In the genomic region with DNA sequence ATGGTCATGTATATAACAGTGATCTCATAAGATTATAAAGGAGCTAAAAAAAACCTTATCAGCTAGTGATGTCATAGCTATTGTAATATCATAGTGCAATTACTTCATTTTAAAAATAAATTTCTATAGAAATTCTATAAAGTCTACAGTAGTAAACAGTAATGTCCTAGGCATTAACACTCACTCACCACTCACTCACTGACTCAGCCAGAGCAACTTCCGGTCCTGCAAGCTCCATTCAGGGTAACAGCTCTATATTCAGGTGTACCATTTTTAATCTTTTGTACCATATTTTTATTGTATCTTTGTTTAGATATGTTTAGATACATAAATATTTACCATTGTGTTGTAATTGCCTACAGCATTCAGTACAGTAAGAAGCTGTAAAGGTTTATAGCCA, we compare ENCODE assay signal across 24 cellular contexts.
DNase-seq lines count a peak whose midpoint lies in the region; ATAC-seq, FAIRE-seq and TF ChIP-seq lines count a peak whose summit lies in the region.
"Had no signal": no experiment of that assay in that cellular context is flagged by ENCODE, and none has a peak within 500 bp of the region (broad histone marks: within the 10 kb centered on the region; RNA-seq: fewer than 3 reads in every experiment).

No MANE protein-coding gene starts in this region.

- H3K23ac ChIP-seq in trophoblast cell (ENCODE audit: low read length), result no peak overlapping the region

- in situ Hi-C loops in HepG2 (cut with HindIII; ENCODE audit: extremely low pct_ligation_motif_present, low pct_unique_long_range_greater_than_20kb), result no loop called here

- H2AK5ac ChIP-seq in trophoblast cell (ENCODE audit: low read length), result no peak overlapping the region

- TF ChIP-seq RAD21 in HepG2 (CRISPR knock-in tag; IDR thresholded peaks at IDR 0.05), result no peak

- H3K4me3 ChIP-seq in HepG2 (replicated peaks in 1 of 3; ENCODE audit: insufficient read depth in 1 of 3, low read depth in 2 of 3, low read length in 3 of 3), result no peak overlapping the region
- H3K4me3 ChIP-seq in right lobe of liver, result no peak overlapping the region
- H3K4me3 ChIP-seq in epithelial cell of esophagus (ENCODE audit: low read length), result no peak overlapping the region
- no peak overlapping the region for H3K4me3 ChIP-seq in trophoblast cell (ENCODE audit: low read depth, low read length)
- H3K4me3 ChIP-seq in WERI-Rb-1 (ENCODE audit: low read depth, low read length), result no peak overlapping the region
- H3K4me3 ChIP-seq: BLaER1 treated with 17β-estradiol and CSF1 and Interleukin-3, amounts not matched to agents 10 nM and 100 nM; PC-9 had no signal

- no peak overlapping the region for H2BK12ac ChIP-seq in trophoblast cell (ENCODE audit: low read length)

- TF ChIP-seq CTCF in HepG2 (CRISPR knock-in tag; IDR thresholded peaks at IDR 0.05) (no peak), right lobe of liver (IDR thresholded peaks at IDR 0.05) (no peak), epithelial cell of esophagus (IDR thresholded peaks at IDR 0.05; ENCODE audit: insufficient read depth, low read depth, low read length, missing control alignments) (no peak), WERI-Rb-1 (IDR thresholded peaks at IDR 0.05; ENCODE audit: low read depth, low read length) (no peak)

- H2BK120ac ChIP-seq in trophoblast cell (ENCODE audit: insufficient read depth, low read length, poor library complexity), result no peak overlapping the region

- H3K14ac ChIP-seq in trophoblast cell (ENCODE audit: low read length), result no peak overlapping the region

- H3K79me2 ChIP-seq in HepG2 (ENCODE audit: insufficient read depth, low read length) (no peaks in the 10 kb centered on the region), trophoblast cell (ENCODE audit: control insufficient read depth, insufficient read depth, low read length, poor library complexity) (no peaks in the 10 kb centered on the region)

- no TSS peak for BruUV-seq in HepG2 (replicated peaks; lab: Mats Ljungman, UMichigan)

- no peak for ATAC-seq in HepG2
- no peak for ATAC-seq in right lobe of liver
- ATAC-seq: HCT116 had no signal

- H3K9me3 ChIP-seq in HepG2 (ENCODE audit: low read length), result no peaks in the 10 kb centered on the region
- no peaks in the 10 kb centered on the region for H3K9me3 ChIP-seq in right lobe of liver
- no peaks in the 10 kb centered on the region for H3K9me3 ChIP-seq in trophoblast cell (ENCODE audit: insufficient read depth, low read depth, low read length)
- H3K9me3 ChIP-seq in WERI-Rb-1 (ENCODE audit: severe bottlenecking), result no peaks in the 10 kb centered on the region
- H3K9me3 ChIP-seq: BLaER1 treated with 17β-estradiol and CSF1 and Interleukin-3, amounts not matched to agents 10 nM and 100 nM had no signal

- H3K4me2 ChIP-seq in HepG2 (ENCODE audit: low read depth, low read length) (no peak overlapping the region), trophoblast cell (ENCODE audit: low read length) (no peak overlapping the region)
- H3K4me2 ChIP-seq: BLaER1 treated with 17β-estradiol and CSF1 and Interleukin-3, amounts not matched to agents 10 nM and 100 nM; KMS-11; PC-9 had no signal

- no peak overlapping the region for H3K27ac ChIP-seq in HepG2 (ENCODE audit: extremely low read length, insufficient read depth, low read length)
- H3K27ac ChIP-seq in right lobe of liver, result no peak overlapping the region
- no peak overlapping the region for H3K27ac ChIP-seq in trophoblast cell (ENCODE audit: low read depth, low read length)
- H3K27ac ChIP-seq in WERI-Rb-1, result no peak overlapping the region
- H3K27ac ChIP-seq: BLaER1 treated with 17β-estradiol and CSF1 and Interleukin-3, amounts not matched to agents 10 nM and 100 nM; KMS-11; PC-9 had no signal

- H4K8ac ChIP-seq in trophoblast cell (ENCODE audit: low read depth, low read length), result no peak overlapping the region

- H3K36me3 ChIP-seq in HepG2 (replicated peaks in 1 of 2; ENCODE audit: control insufficient read depth in 1 of 2, insufficient read depth in 2 of 2, low read length in 2 of 2) (no peaks in the 10 kb centered on the region), right lobe of liver (no peaks in the 10 kb centered on the region), trophoblast cell (ENCODE audit: control insufficient read depth in 1 of 2, insufficient read depth in 2 of 2, low read length in 2 of 2) (no peaks in the 10 kb centered on the region), WERI-Rb-1 (no peaks in the 10 kb centered on the region)
- H3K36me3 ChIP-seq: BLaER1 treated with 17β-estradiol and CSF1 and Interleukin-3, amounts not matched to agents 10 nM and 100 nM had no signal

- H4K20me1 ChIP-seq in HepG2 (ENCODE audit: insufficient read depth, low read length), result no peaks in the 10 kb centered on the region
- H4K20me1 ChIP-seq: BLaER1 treated with 17β-estradiol and CSF1 and Interleukin-3, amounts not matched to agents 10 nM and 100 nM had no signal

- POLR2A ChIA-PET in HepG2 (lab: Yijun Ruan, JAX), result no interaction called here

- WGBS in HepG2 (ENCODE audit: low lambda C conversion rate), result 6% methylated on average over 1 of the region's 1 CpG
- 43% methylated on average over 1 of the region's 1 CpG for WGBS in right lobe of liver (ENCODE audit: insufficient coverage, low coverage, low lambda C conversion rate, missing lambda C conversion rate)
- WGBS in trophoblast cell (ENCODE audit: extremely low coverage, insufficient coverage, insufficient read length), result no CpG with 5 or more reads among the region's 1 CpG

- TF ChIP-seq POLR2A in HepG2 (IDR thresholded peaks at IDR 0.05; ENCODE audit: insufficient read depth in 1 of 2, low read depth in 2 of 2, low read length in 2 of 2), result no peak
- no peak for TF ChIP-seq POLR2A in right lobe of liver (IDR thresholded peaks at IDR 0.05)

- H3K4ac ChIP-seq in trophoblast cell (ENCODE audit: low read depth, low read length), result no peak overlapping the region

- H3K4me1 ChIP-seq in HepG2 (ENCODE audit: insufficient read depth, low read length) (no peaks in the 10 kb centered on the region), right lobe of liver (no peaks in the 10 kb centered on the region), trophoblast cell (ENCODE audit: control insufficient read depth in 1 of 2, insufficient read depth in 2 of 2, low read length in 2 of 2) (peaks cover 4% of the 10 kb centered on the region in 2 experiments)

- no peaks in the 10 kb centered on the region for H3K79me1 ChIP-seq in trophoblast cell (ENCODE audit: low read length)

- CTCF ChIA-PET in HepG2 (lab: Yijun Ruan, JAX; ENCODE audit: low intra/inter-chr PET ratio, low total read pairs), result no interaction called here

- no peak overlapping the region for H3K18ac ChIP-seq in trophoblast cell (ENCODE audit: low read length)

- H2BK5ac ChIP-seq in trophoblast cell (ENCODE audit: low read depth, low read length, poor library complexity), result no peak overlapping the region

- H3K27me3 ChIP-seq in HepG2 (ENCODE audit: control insufficient read depth in 1 of 2, insufficient read depth in 2 of 2, low read length in 2 of 2), result no peaks in the 10 kb centered on the region
- no peaks in the 10 kb centered on the region for H3K27me3 ChIP-seq in right lobe of liver
- H3K27me3 ChIP-seq in trophoblast cell (ENCODE audit: insufficient read depth, low read length), result no peaks in the 10 kb centered on the region
- no peaks in the 10 kb centered on the region for H3K27me3 ChIP-seq in WERI-Rb-1 (ENCODE audit: insufficient read depth, low read depth, severe bottlenecking)
- H3K27me3 ChIP-seq: BLaER1 treated with 17β-estradiol and CSF1 and Interleukin-3, amounts not matched to agents 10 nM and 100 nM had no signal

- intact Hi-C loops in HepG2 (cut with micrococcal nuclease; ENCODE audit: unreplicated experiment), result no loop called here
- intact Hi-C loops in right lobe of liver (cut with DNase I), result no loop called here

- H4K12ac ChIP-seq in trophoblast cell (ENCODE audit: low read depth, low read length), result no peak overlapping the region

- DNase-seq in HepG2 (ENCODE audit: low spot score) (no peak), right lobe of liver (no peak), NCI-H226 (peak; percentile 19), epithelial cell of esophagus (ENCODE audit: low read depth) (peak; percentile 72), ecto neural progenitor cell (ENCODE audit: low spot score) (no peak), trophoblast cell (no peak), NCI-H82 treated with DMSO at 0.1 percent for 48 hours (lab: John Stamatoyannopoulos, UW; ENCODE audit: unreplicated experiment) (no peak), WERI-Rb-1 (no peak)
- DNase-seq: 8988T; CD4-positive, alpha-beta T cell; NCI-H1092 treated with DMSO at 0.1 percent for 48 hours; NCI-H1436; NCI-H187 treated with DMSO at 0.1 percent for 48 hours; NCI-H2171 treated with DMSO at 0.1 percent for 48 hours; NCI-H524 treated with DMSO at 0.1 percent for 48 hours; NCI-H774; NK-92 treated with Interleukin-12 subunit alpha and Interleukin-12 subunit beta, amount 100 ng/mL, for 24 hours; PC-9; RPMI8226; SHP77 had no signal

- H3K9ac ChIP-seq in HepG2 (ENCODE audit: insufficient read depth, low read depth, low read length) (no peak overlapping the region), trophoblast cell (ENCODE audit: low read length) (no peak overlapping the region)
- H3K9ac ChIP-seq: BLaER1 treated with 17β-estradiol and CSF1 and Interleukin-3, amounts not matched to agents 10 nM and 100 nM; KMS-11 had no signal

- no peak overlapping the region for H2AFZ ChIP-seq in HepG2 (ENCODE audit: low read length)
- no peak overlapping the region for H2AFZ ChIP-seq in trophoblast cell (ENCODE audit: insufficient read depth, low read length, poor library complexity)
- H2AFZ ChIP-seq: PC-9 had no signal

- no peak overlapping the region for H4K91ac ChIP-seq in trophoblast cell (ENCODE audit: low read depth, low read length)

- no peak for TF ChIP-seq EP300 in HepG2 (IDR thresholded peaks at IDR 0.05; ENCODE audit: low read depth in 2 of 2, low read length in 2 of 2)
- no peak for TF ChIP-seq EP300 in HepG2 (CRISPR knock-in tag; IDR thresholded peaks at IDR 0.05; ENCODE audit: borderline replicate concordance)

- FAIRE-seq in HepG2 (lab: Jason Lieb, UNC), result no peak
- FAIRE-seq: GM19239 had no signal

TF ChIP-seq in HepG2, 621 proteins besides CTCF, POLR2A, EP300 and RAD21:
- 0 out of 2 replicates have a peak, but pooled peaks have one; percentile 24 for TF ChIP-seq CREB1 (IDR thresholded peaks at IDR 0.05)
- no peak for TF ChIP-seq CREB1 (CRISPR knock-in tag; IDR thresholded peaks at IDR 0.05)
- no peak for TF ChIP-seq ZBTB2 (CRISPR knock-in tag; IDR thresholded peaks at IDR 0.05; ENCODE audit: low read depth)
- TF ChIP-seq ATF7 (IDR thresholded peaks at IDR 0.05), result 0 out of 2 replicates have a peak, but pooled peaks have one; percentile 32
- TF ChIP-seq ATF7 (CRISPR knock-in tag; IDR thresholded peaks at IDR 0.05), result no peak

Comparison
In these comparisons a context has a peak if more than half of its experiments do, and no peak if none do; other contexts are left out.
1. DNase-seq: peak in NCI-H226 (single experiment) and epithelial cell of esophagus (single experiment); none in HepG2 (single experiment), right lobe of liver (0 of 3), ecto neural progenitor cell (single experiment), trophoblast cell (0 of 2), NCI-H82 treated with DMSO at 0.1 percent for 48 hours (single experiment) and WERI-Rb-1 (single experiment).